In the genomic region with DNA sequence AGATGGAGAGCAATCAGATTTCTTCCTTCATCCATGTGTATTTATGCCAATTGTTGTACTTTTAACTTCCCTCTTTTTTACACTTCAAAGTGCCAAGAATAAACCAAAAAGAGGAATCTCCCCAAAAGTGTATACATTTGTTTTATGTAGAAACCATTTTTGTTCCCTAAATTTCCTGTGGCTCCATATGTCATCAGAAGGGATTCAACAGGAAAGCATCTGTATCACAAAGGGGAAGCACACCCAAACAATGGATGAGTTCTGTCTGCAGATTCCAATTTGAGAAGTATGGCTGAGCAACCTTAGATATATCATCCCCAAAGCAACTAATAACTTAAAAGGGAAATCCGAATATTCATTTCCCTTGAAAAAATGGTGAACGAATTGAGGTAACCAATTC, we compare ENCODE assay signal across 24 cellular contexts.
"Had no signal": no experiment of that assay in that cellular context is flagged by ENCODE, and none has a peak within 500 bp of the region (broad histone marks: within the 10 kb centered on the region; RNA-seq: fewer than 3 reads in every experiment).

No MANE protein-coding gene starts in this region.

- H3K4me1 Mint-ChIP-seq: activated CD4-positive, alpha-beta memory T cell treated with anti-CD3 and anti-CD28 coated beads, Interleukin-2, amount 10 ng/mL, durations not matched to agents 7 days and 5 days; activated naive CD4-positive, alpha-beta T cell treated with anti-CD3 and anti-CD28 coated beads, Interleukin-2, amount 10 ng/mL, durations not matched to agents 7 days and 5 days; activated naive CD8-positive, alpha-beta T cell treated with anti-CD3 and anti-CD28 coated beads for 36 hours; T-cell had no signal

- H3K27me3 ChIP-seq: brain microvascular endothelial cell, cardiac muscle cell, Peyer's patch had no signal

- H3K4me3 Mint-ChIP-seq: activated CD4-positive, alpha-beta memory T cell treated with anti-CD3 and anti-CD28 coated beads, Interleukin-2, amount 10 ng/mL, durations not matched to agents 7 days and 5 days; activated CD4-positive, alpha-beta T cell treated with anti-CD3 and anti-CD28 coated beads for 36 hours; activated naive CD4-positive, alpha-beta T cell treated with anti-CD3 and anti-CD28 coated beads, Interleukin-2, amount 10 ng/mL, durations not matched to agents 7 days and 5 days; activated naive CD8-positive, alpha-beta T cell treated with anti-CD3 and anti-CD28 coated beads for 36 hours; activated T-cell treated with anti-CD3 and anti-CD28 coated beads, Interleukin-2, amount 50 U/mL, for 72 hours; T-cell had no signal

- H3K36me3 ChIP-seq: brain microvascular endothelial cell, cardiac muscle cell, Peyer's patch, WERI-Rb-1 had no signal

- H3K9me3 ChIP-seq: Peyer's patch had no signal

- DNase-seq: activated CD4-positive, alpha-beta memory T cell treated with anti-CD3 and anti-CD28 coated beads, Interleukin-2, amount 10 ng/mL, durations not matched to agents 7 days and 5 days; activated CD4-positive, alpha-beta T cell treated with anti-CD3 and anti-CD28 coated beads for 36 hours; activated CD4-positive, alpha-beta T cell treated with anti-CD3 and anti-CD28 coated beads, Interleukin-2, amount 50 U/mL, for 1 hour; activated gamma-delta T cell treated with Interleukin-2 at 50 U/mL for 16 hours; activated naive CD4-positive, alpha-beta T cell treated with anti-CD3 and anti-CD28 coated beads, Interleukin-2, amount 10 ng/mL, durations not matched to agents 7 days and 5 days; activated naive CD8-positive, alpha-beta T cell treated with anti-CD3 and anti-CD28 coated beads for 36 hours; activated T-cell treated with anti-CD3 and anti-CD28 coated beads for 4 hours; activated T-cell treated with anti-CD3 and anti-CD28 coated beads, Interleukin-2, amount 50 U/mL, for 72 hours; brain microvascular endothelial cell; KG1; NCI-H1105 treated with DMSO at 0.1 percent for 48 hours; NCI-H1436 treated with DMSO at 0.1 percent for 48 hours; NCI-H187; NCI-H2081; NCI-H510A treated with DMSO at 0.1 percent for 48 hours; OCI-M1; Peyer's patch; SHP77 treated with DMSO at 0.1 percent for 48 hours; T-cell; WERI-Rb-1 had no signal

- H3K27ac ChIP-seq: brain microvascular endothelial cell, cardiac muscle cell, Peyer's patch, RWPE1, SK-N-MC, WERI-Rb-1 had no signal

- H3K27me3 Mint-ChIP-seq: activated CD4-positive, alpha-beta memory T cell treated with anti-CD3 and anti-CD28 coated beads, Interleukin-2, amount 10 ng/mL, durations not matched to agents 7 days and 5 days; activated naive CD4-positive, alpha-beta T cell treated with anti-CD3 and anti-CD28 coated beads, Interleukin-2, amount 10 ng/mL, durations not matched to agents 7 days and 5 days had no signal

- H3K36me3 Mint-ChIP-seq: activated naive CD4-positive, alpha-beta T cell treated with anti-CD3 and anti-CD28 coated beads, Interleukin-2, amount 10 ng/mL, durations not matched to agents 7 days and 5 days; activated naive CD8-positive, alpha-beta T cell treated with anti-CD3 and anti-CD28 coated beads for 36 hours; T-cell had no signal

- H3K4me1 ChIP-seq: Peyer's patch had no signal

- H3K4me3 ChIP-seq: cardiac muscle cell, Peyer's patch, SK-N-MC had no signal

- H3K27ac Mint-ChIP-seq: activated CD4-positive, alpha-beta memory T cell treated with anti-CD3 and anti-CD28 coated beads, Interleukin-2, amount 10 ng/mL, durations not matched to agents 7 days and 5 days; activated CD4-positive, alpha-beta T cell treated with anti-CD3 and anti-CD28 coated beads for 36 hours; activated naive CD4-positive, alpha-beta T cell treated with anti-CD3 and anti-CD28 coated beads, Interleukin-2, amount 10 ng/mL, durations not matched to agents 7 days and 5 days; activated naive CD8-positive, alpha-beta T cell treated with anti-CD3 and anti-CD28 coated beads for 36 hours; activated T-cell treated with anti-CD3 and anti-CD28 coated beads, Interleukin-2, amount 50 U/mL, for 72 hours; activated T-helper 2 cell treated with anti-CD3 and anti-CD28 coated beads, Interferon-gamma antibody, Interleukin-2, Interleukin-4, amounts not matched to agents 10 μg/mL and 5 μg/mL and 100 μg/mL, durations not matched to agents 14 hours and 24 hours and 36 hours; T-cell had no signal

- H3K9me3 Mint-ChIP-seq: activated CD4-positive, alpha-beta memory T cell treated with anti-CD3 and anti-CD28 coated beads, Interleukin-2, amount 10 ng/mL, durations not matched to agents 7 days and 5 days; activated naive CD4-positive, alpha-beta T cell treated with anti-CD3 and anti-CD28 coated beads, Interleukin-2, amount 10 ng/mL, durations not matched to agents 7 days and 5 days; activated naive CD8-positive, alpha-beta T cell treated with anti-CD3 and anti-CD28 coated beads for 36 hours had no signal

- ATAC-seq: activated CD4-positive, alpha-beta T cell treated with anti-CD3 and anti-CD28 coated beads for 36 hours; activated T-cell treated with anti-CD3 and anti-CD28 coated beads, Interleukin-2, amount 50 U/mL, for 72 hours; T-cell had no signal
